Comparison of ENCODE assay signal across 25 cellular contexts in the genomic region with DNA sequence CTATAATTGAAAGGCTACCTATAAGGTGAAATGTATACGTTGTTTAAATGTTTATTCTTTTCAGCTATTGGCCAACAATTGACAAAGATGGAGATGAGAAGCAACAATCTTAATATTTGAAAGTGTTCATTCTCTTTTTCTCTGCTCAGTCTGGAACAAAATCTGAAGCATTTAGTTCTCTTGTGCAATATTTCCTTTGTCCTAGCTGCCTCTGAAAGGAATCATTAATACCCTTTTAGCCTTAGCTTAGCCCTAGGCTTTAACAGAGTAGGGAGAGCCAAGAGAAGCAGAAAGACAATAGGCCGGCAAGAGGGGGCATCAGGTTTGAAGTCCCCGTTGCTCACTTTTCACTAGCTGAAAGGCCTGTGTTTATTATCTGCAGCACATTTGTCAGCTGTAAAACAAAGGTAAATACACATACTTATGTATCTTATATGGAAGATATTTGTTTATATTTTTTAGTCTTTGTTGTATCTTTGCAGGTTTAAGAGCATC.
DNase-seq lines count a peak whose midpoint lies in the region; ATAC-seq lines count a peak whose summit lies in the region.
"Had no signal": no experiment of that assay in that cellular context is flagged by ENCODE, and none has a peak within 500 bp of the region (broad histone marks: within the 10 kb centered on the region; RNA-seq: fewer than 3 reads in every experiment).

No MANE protein-coding gene starts in this region.

- H3K9ac ChIP-seq in SK-N-MC (ENCODE audit: insufficient read length) = peak overlapping the region; percentile 66

- DNase-seq in SK-N-MC (ENCODE audit: low read depth, low spot score) (no peak), fibroblast of peridontal ligament (ENCODE audit: extremely low read depth) (peak; percentile 11), left lobe of liver (ENCODE audit: low spot score) (no peak), dermis blood vessel endothelial cell (no peak), MV-4-11 (lab: John Stamatoyannopoulos, UW) (no peak), middle frontal gyrus (ENCODE audit: extremely low spot score, low spot score) (no peak)
- DNase-seq: activated CD4-positive, alpha-beta memory T cell treated with anti-CD3 and anti-CD28 coated beads, Interleukin-2, amount 10 ng/mL, durations not matched to agents 7 days and 5 days; activated CD8-positive, alpha-beta memory T cell treated with anti-CD3 and anti-CD28 coated beads, Interleukin-2, amount 50 U/mL, for 4 hours; activated naive CD4-positive, alpha-beta T cell treated with Interleukin-2 at 50 U/mL for 16 hours; brain microvascular endothelial cell; COR-L47; KBM-7; NCI-H2029; NCI-H2227 treated with DMSO at 0.1 percent for 48 hours; NCI-H526; Right ventricle myocardium superior; stimulated activated naive B cell treated with anti-CD40 and anti-IgM and Interleukin-4, amounts not matched to agents 10 μg/mL and 1 μg/mL and 100 μg/mL, for 72 hours; substantia nigra had no signal

- H3K27ac ChIP-seq in SK-N-MC = peak overlapping the region; percentile 96
- H3K27ac ChIP-seq: brain microvascular endothelial cell, C4-2B had no signal

- no peaks in the 10 kb centered on the region for H3K36me3 ChIP-seq in SK-N-MC (ENCODE audit: insufficient read depth, low read length)
- H3K36me3 ChIP-seq: brain microvascular endothelial cell had no signal

- ATAC-seq in left lobe of liver (peak; percentile 35), GM21360 (IDR thresholded peaks at IDR 0.05; ENCODE audit: unreplicated experiment) (no peak)
- ATAC-seq: activated CD4-positive, CD25-positive, alpha-beta regulatory T cell treated with anti-CD3 and anti-CD28 coated beads, Interleukin-2, amount 50 U/mL, for 24 hours; natural killer cell treated with Interleukin-12 subunit alpha and Interleukin-12 subunit beta and Interleukin-15 and Interleukin-18, amount 100 ng/mL, for 72 hours; Panc1; stimulated activated naive B cell treated with anti-CD40 and anti-IgM and Interleukin-4, amounts not matched to agents 10 μg/mL and 1 μg/mL and 100 μg/mL, for 72 hours had no signal

- no peaks in the 10 kb centered on the region for H3K9me3 ChIP-seq in SK-N-MC (ENCODE audit: low read depth, low read length)

- no peak overlapping the region for H3K4me3 ChIP-seq in SK-N-MC
- H3K4me3 ChIP-seq: lung, skin epidermis had no signal
